Comparison of ENCODE assay signal across 7 cellular contexts in the genomic region with DNA sequence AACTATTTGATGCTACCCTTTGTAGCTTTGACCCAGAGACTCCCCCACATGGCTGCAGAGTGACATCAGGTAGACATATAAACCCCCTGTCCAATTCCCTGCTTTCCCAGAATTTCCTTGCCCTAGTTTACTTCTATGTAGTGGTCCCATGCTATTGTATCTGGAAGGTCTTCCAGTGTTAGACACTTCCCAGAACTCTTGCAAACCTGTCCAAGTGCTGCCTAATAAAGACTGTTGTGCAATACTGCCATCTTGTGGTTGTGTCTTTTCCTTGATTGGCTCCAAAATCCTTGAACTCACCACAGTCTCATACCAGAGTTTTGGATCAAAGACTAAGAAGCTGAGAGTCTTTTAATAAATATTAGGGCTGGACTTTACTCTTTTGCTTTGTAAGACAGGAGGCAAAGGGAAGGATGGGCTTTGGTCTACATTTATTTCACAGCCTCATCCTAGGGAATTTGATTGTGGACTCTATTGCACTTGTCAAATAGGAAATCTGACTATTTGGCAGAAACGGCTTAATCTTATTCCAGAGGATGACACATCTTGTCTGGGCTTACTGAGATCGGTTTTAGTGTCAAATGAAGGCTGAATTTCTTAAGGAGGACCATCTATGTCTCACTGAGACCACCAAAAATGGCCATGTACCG.
DNase-seq lines count a peak whose midpoint lies in the region; ATAC-seq and TF ChIP-seq lines count a peak whose summit lies in the region.

No MANE protein-coding gene starts in this region.

- ATAC-seq in GM21529 (IDR thresholded peaks at IDR 0.05; ENCODE audit: unreplicated experiment) (peak; percentile 76), HG02763 (IDR thresholded peaks at IDR 0.05; ENCODE audit: unreplicated experiment) (no peak)

- H3K56ac ChIP-seq in mesendoderm (ENCODE audit: low read length): no peak overlapping the region

- no peaks in the 10 kb centered on the region for H3K9me3 ChIP-seq in OCI-LY1 (ENCODE audit: low read length)

- no peaks in the 10 kb centered on the region for H3K79me1 ChIP-seq in mesendoderm (ENCODE audit: low read length)

- H3K4me1 ChIP-seq in OCI-LY1 (ENCODE audit: insufficient read depth, low read length, severe bottlenecking) (no peaks in the 10 kb centered on the region), mesendoderm (ENCODE audit: control insufficient read depth, low read depth, low read length) (no peaks in the 10 kb centered on the region)

- H4K20me1 ChIP-seq in OCI-LY1 (ENCODE audit: insufficient read depth, low read length): no peaks in the 10 kb centered on the region

- no peak overlapping the region for H2BK120ac ChIP-seq in mesendoderm (ENCODE audit: low read depth, low read length)

- DNase-seq in GM03348 (ENCODE audit: low spot score) (peak; percentile 47), dermis microvascular lymphatic vessel endothelial cell (ENCODE audit: low read depth in 2 of 2) (peak; percentile 35 to 65), mesendoderm (peak; percentile 86)
- DNase-seq in Jurkat, Clone E6-1 (ENCODE audit: low read depth, low spot score): peak; percentile 54

- TF ChIP-seq CTCF in OCI-LY1 (IDR thresholded peaks at IDR 0.05; ENCODE audit: low read length): peak; percentile 85

- no peak overlapping the region for H2AK5ac ChIP-seq in mesendoderm (ENCODE audit: low read length)

- no peaks in the 10 kb centered on the region for H3K9me2 ChIP-seq in OCI-LY1 (ENCODE audit: low read depth, low read length)

- H3K79me2 ChIP-seq in OCI-LY1 (ENCODE audit: insufficient read depth, low read length) (no peaks in the 10 kb centered on the region), mesendoderm (ENCODE audit: control insufficient read depth, insufficient read depth, low read length) (no peaks in the 10 kb centered on the region)

- no peaks in the 10 kb centered on the region for H3K36me3 ChIP-seq in OCI-LY1 (ENCODE audit: insufficient read depth, low read length)
- H3K36me3 ChIP-seq in mesendoderm (ENCODE audit: control insufficient read depth, insufficient read depth, low read length): no peaks in the 10 kb centered on the region

- no peak overlapping the region for H2BK15ac ChIP-seq in mesendoderm (replicated peaks; ENCODE audit: low read depth)

- no peak overlapping the region for H3K27ac ChIP-seq in OCI-LY1 (ENCODE audit: low read depth, low read length, poor library complexity, severe bottlenecking)
- H3K27ac ChIP-seq in mesendoderm (ENCODE audit: low read depth, low read length): no peak overlapping the region

- H3K4me2 ChIP-seq in OCI-LY1 (ENCODE audit: low read length): no peak overlapping the region
- no peak overlapping the region for H3K4me2 ChIP-seq in mesendoderm (ENCODE audit: low read length)

- H3K18ac ChIP-seq in mesendoderm (ENCODE audit: low read length): peak overlapping the region; percentile 51

- H2AFZ ChIP-seq in OCI-LY1 (ENCODE audit: low read length): no peak overlapping the region

- no CpG with 5 or more reads among the region's 3 CpGs for WGBS in mesendoderm (ENCODE audit: extremely low coverage, insufficient coverage, low lambda C conversion rate)

- no peak overlapping the region for H2BK5ac ChIP-seq in mesendoderm (ENCODE audit: low read length)

- H3K27me3 ChIP-seq in OCI-LY1 (ENCODE audit: insufficient read depth, low read length) (no peaks in the 10 kb centered on the region), mesendoderm (ENCODE audit: insufficient read depth, low read length, poor library complexity) (no peaks in the 10 kb centered on the region)

- H3K23ac ChIP-seq in mesendoderm (ENCODE audit: low read length): no peak overlapping the region

- no peak overlapping the region for H4K5ac ChIP-seq in mesendoderm (ENCODE audit: low read length)

- H3K9ac ChIP-seq in OCI-LY1 (ENCODE audit: low read length): no peak overlapping the region
- H3K9ac ChIP-seq in mesendoderm (ENCODE audit: low read length): no peak overlapping the region

- H3K4me3 ChIP-seq in Jurkat, Clone E6-1 (ENCODE audit: low read length): no peak overlapping the region
- no peak overlapping the region for H3K4me3 ChIP-seq in OCI-LY1 (ENCODE audit: low read depth, low read length, poor library complexity, severe bottlenecking)
- H3K4me3 ChIP-seq in mesendoderm (ENCODE audit: low read length): no peak overlapping the region

- no peak overlapping the region for H4K8ac ChIP-seq in mesendoderm (ENCODE audit: low read depth, low read length)

- no peak overlapping the region for H3K4ac ChIP-seq in mesendoderm (ENCODE audit: low read depth, low read length)

- H3F3A ChIP-seq in OCI-LY1 (ENCODE audit: insufficient read depth, low read length): no peaks in the 10 kb centered on the region
